10 cellular contexts compared by ENCODE assay signal in the genomic region with DNA sequence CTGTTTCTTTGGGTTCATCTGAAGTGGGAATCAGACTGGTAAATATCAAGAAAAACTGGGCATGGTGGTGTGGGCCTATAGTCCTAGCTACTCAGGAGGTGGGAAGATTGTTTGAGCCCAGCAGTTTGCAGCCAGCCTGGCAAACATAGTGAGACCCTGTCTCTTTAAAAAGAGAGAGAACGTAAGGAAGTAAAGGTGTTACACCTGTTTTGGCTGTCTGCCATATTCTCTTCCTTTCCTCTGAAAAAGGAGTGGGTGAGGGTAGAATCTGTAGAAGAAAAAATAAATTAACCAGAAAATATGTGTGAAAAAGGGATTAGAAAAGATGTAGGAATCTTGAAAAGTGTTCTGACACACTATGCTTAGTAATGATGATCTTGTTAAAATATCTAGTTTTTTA. TPM values are rescaled to one million over a fixed set of nuclear protein-coding genes. Genes with fewer than 3 reads are reported as not detected.
A peak's percentile ranks its signal among the peaks of the same experiment; 100 is the strongest.
DNase-seq lines count a peak whose midpoint lies in the region; ATAC-seq and TF ChIP-seq lines count a peak whose summit lies in the region.
"Had no signal": no experiment of that assay in that cellular context is flagged by ENCODE, and none has a peak within 500 bp of the region (broad histone marks: within the 10 kb centered on the region; RNA-seq: fewer than 3 reads in every experiment).

No MANE protein-coding gene starts in this region.

- H3K36me3 ChIP-seq in DND-41 (ENCODE audit: insufficient read depth, low read length) (peaks cover 11% of the 10 kb centered on the region), OCI-LY7 (ENCODE audit: insufficient read depth, low read length) (peaks cover 10% of the 10 kb centered on the region), esophagus (ENCODE audit: control insufficient read depth in 2 of 2, insufficient read depth in 2 of 2, low read length in 1 of 2) (peaks cover 0 to 4% of the 10 kb centered on the region in 2 donors), psoas muscle (ENCODE audit: insufficient read depth in 1 of 2, low read depth in 1 of 2) (peaks cover 4 to 14% of the 10 kb centered on the region in 2 donors)

- WGBS in esophagus, 2 donors, result 29 to 38% methylated on average over 1 of the region's 1 CpG
- 14 to 42% (median 20%) methylated on average over 1 of the region's 1 CpG for WGBS in psoas muscle, 3 donors

- DNase-seq in DND-41 (no peak), OCI-LY7 (ENCODE audit: low spot score) (no peak), psoas muscle (no peak), AG08396 (ENCODE audit: low spot score) (no peak)
- DNase-seq in central memory CD4-positive, alpha-beta T cell, result no peak
- DNase-seq: activated B cell treated with CpG ODN at 0.5 μM for 24 hours had no signal

- peaks cover 6% of the 10 kb centered on the region for H4K20me1 ChIP-seq in DND-41 (ENCODE audit: insufficient read depth, low read length)
- 0 out of 2 replicates have a peak, but pooled peaks cover 3% of the 10 kb centered on the region for H4K20me1 ChIP-seq in OCI-LY7 (ENCODE audit: insufficient read depth, low read length)

- H3K27ac ChIP-seq in DND-41 (ENCODE audit: low read length) (0 out of 2 replicates have a peak overlapping the region, but pooled peaks have one; percentile 19), OCI-LY7 (ENCODE audit: low read depth, low read length, poor library complexity, severe bottlenecking) (no peak overlapping the region), esophagus (ENCODE audit: low read depth in 2 of 2, low read length in 1 of 2) (peak overlapping the region; percentile 82 to 83), psoas muscle (peak overlapping the region; percentile 85)
- H3K27ac ChIP-seq: KMS-11 had no signal

- CTCF ChIA-PET in OCI-LY7 (lab: Charles Lee; ENCODE audit: unreplicated experiment), result interaction anchor here (1.5 kb wide), 1 partner anchor 20 kb away, joined by 3 read pairs; the partner anchor contains the start of gene AHCYL1

- no peaks in the 10 kb centered on the region for H3K27me3 ChIP-seq in DND-41 (ENCODE audit: insufficient read depth, low read length, poor library complexity)
- H3K27me3 ChIP-seq in esophagus (ENCODE audit: control insufficient read depth in 1 of 2, insufficient read depth in 2 of 2, low read length in 2 of 2), result no peaks in the 10 kb centered on the region
- H3K27me3 ChIP-seq in psoas muscle (ENCODE audit: insufficient read depth in 3 of 3, low read length in 2 of 3), result no peaks in the 10 kb centered on the region

- H3K9ac ChIP-seq in DND-41 (ENCODE audit: low read depth, low read length), result no peak overlapping the region
- H3K9ac ChIP-seq: KMS-11 had no signal

- no TSS peak for BruUV-seq in OCI-LY7 (replicated peaks; lab: Mats Ljungman, UMichigan)

- no peaks in the 10 kb centered on the region for H3K9me2 ChIP-seq in OCI-LY7 (ENCODE audit: insufficient read depth, low read length)

- H3K4me2 ChIP-seq in DND-41 (ENCODE audit: insufficient read depth, low read length) (no peak overlapping the region), OCI-LY7 (ENCODE audit: low read length) (peak overlapping the region; percentile 35; the same call in 1 of the 2 replicates)
- H3K4me2 ChIP-seq: KMS-11 had no signal

- H3K9me3 ChIP-seq in DND-41 (ENCODE audit: insufficient read depth, low read length, severe bottlenecking) (no peaks in the 10 kb centered on the region), OCI-LY7 (ENCODE audit: low read length) (no peaks in the 10 kb centered on the region), esophagus (ENCODE audit: control insufficient read depth in 2 of 2, insufficient read depth in 1 of 2, low read depth in 1 of 2, low read length in 1 of 2) (no peaks in the 10 kb centered on the region), psoas muscle (no peaks in the 10 kb centered on the region)

- intact Hi-C loops in OCI-LY7 (cut with micrococcal nuclease; ENCODE audit: unreplicated experiment) (no loop called here), psoas muscle (cut with DNase I) (no loop called here)

- H3K4me1 ChIP-seq in DND-41 (ENCODE audit: insufficient read depth, low read length) (peaks cover 5% of the 10 kb centered on the region), OCI-LY7 (ENCODE audit: insufficient read depth, low read length, poor library complexity, severe bottlenecking) (peaks cover 26% of the 10 kb centered on the region), esophagus (ENCODE audit: control insufficient read depth in 2 of 2, insufficient read depth in 2 of 2, low read length in 1 of 2) (no peaks in the 10 kb centered on the region), psoas muscle (peaks cover 69% of the 10 kb centered on the region)

- H3K79me2 ChIP-seq in DND-41 (ENCODE audit: insufficient read depth, low read length), result peaks cover 49% of the 10 kb centered on the region
- H3K79me2 ChIP-seq in OCI-LY7 (ENCODE audit: insufficient read depth, low read depth, low read length), result peaks cover 4% of the 10 kb centered on the region; the same call in 1 of the 2 replicates

- H2AFZ ChIP-seq in DND-41 (ENCODE audit: low read depth, low read length) (no peak overlapping the region), OCI-LY7 (ENCODE audit: low read length) (no peak overlapping the region)

- H3K4me3 ChIP-seq in DND-41 (ENCODE audit: low read depth in 1 of 2, low read length in 2 of 2), result no peak overlapping the region
- H3K4me3 ChIP-seq in OCI-LY7 (ENCODE audit: low read depth, low read length, poor library complexity, severe bottlenecking), result no peak overlapping the region
- peak overlapping the region in 1 of 2 donors; percentile 26 for H3K4me3 ChIP-seq in esophagus (ENCODE audit: low read depth in 1 of 2, low read length in 2 of 2)
- H3K4me3 ChIP-seq in psoas muscle, result peak overlapping the region; percentile 69

- ATAC-seq in DND-41 (ENCODE audit: insufficient read depth, low read depth), result no peak
- ATAC-seq in psoas muscle, result peak in 1 of 4 donors; percentile 16
- no peak for ATAC-seq in GM19452 (IDR thresholded peaks at IDR 0.05; ENCODE audit: unreplicated experiment)
- no peak for ATAC-seq in HG03460 (IDR thresholded peaks at IDR 0.05; ENCODE audit: unreplicated experiment)

- TF ChIP-seq CTCF in DND-41 (IDR thresholded peaks at IDR 0.05; ENCODE audit: borderline replicate concordance, extremely low read depth, low read length, poor library complexity, severe bottlenecking), result no peak
- no peak for TF ChIP-seq CTCF in OCI-LY7 (conservative IDR thresholded peaks at IDR 0.05; ENCODE audit: low read length)
- TF ChIP-seq CTCF in psoas muscle (IDR thresholded peaks at IDR 0.05), result no peak

- POLR2A ChIA-PET in OCI-LY7 (lab: Charles Lee), result no interaction called here

RNA-seq across cellular contexts. Expression of gene AHCYL1, which starts 20.0 kb away (rescaled TPM):
- 18.5 and 20.5 TPM in 2 replicates for total RNA-seq in OCI-LY7 (2014; rRNA removed; shearing (Covaris generic))
- total RNA-seq in OCI-LY7 (2022), result 45.5 and 52.8 TPM in 2 replicates
- polyA plus RNA-seq in esophagus, result 10 to 100 TPM; 22.6 to 34.7 TPM
- total RNA-seq in psoas muscle, result 100 to 1,000 TPM in 1 of 4 donors, 10 to 100 TPM in 3; 60.2 to 128 (median 88.9) TPM
- polyA plus RNA-seq in psoas muscle, result 10 to 100 TPM; 42.5 to 47.2 (median 46.2) TPM

RNA-seq across cellular contexts. Expression of gene STRIP1, which starts 29.8 kb away (rescaled TPM):
- 33.1 and 45.5 TPM in 2 replicates for total RNA-seq in OCI-LY7 (2014; rRNA removed; shearing (Covaris generic))
- total RNA-seq in OCI-LY7 (2022), result 42.2 and 43.7 TPM in 2 replicates
- 10 to 100 TPM; 12.3 to 14.0 TPM for polyA plus RNA-seq in esophagus
- 10 to 100 TPM; 16.1 to 23.1 (median 17.0) TPM for total RNA-seq in psoas muscle
- 10 to 100 TPM; 12.1 to 17.4 (median 13.5) TPM for polyA plus RNA-seq in psoas muscle
